In genomic region chr4:141580523-141580922, GRCh38 we compare ENCODE assay signal across 21 cellular contexts. TPM values are rescaled to one million over a fixed set of nuclear protein-coding genes. Genes with fewer than 3 reads are reported as not detected.
A peak's percentile ranks its signal among the peaks of the same experiment; 100 is the strongest.
DNase-seq lines count a peak whose midpoint lies in the region; ATAC-seq and TF ChIP-seq lines count a peak whose summit lies in the region.
"Had no signal": no experiment of that assay in that cellular context is flagged by ENCODE, and none has a peak within 500 bp of the region (broad histone marks: within the 10 kb centered on the region; RNA-seq: fewer than 3 reads in every experiment).

No MANE protein-coding gene starts in this region.

- H3K4me1 ChIP-seq in foreskin keratinocyte (no peaks in the 10 kb centered on the region), ascending aorta (no peaks in the 10 kb centered on the region)
- H3K4me1 ChIP-seq: upper lobe of left lung had no signal

- H3K4me3 ChIP-seq in MG63 (no peak overlapping the region), ascending aorta (no peak overlapping the region)
- H3K4me3 ChIP-seq: upper lobe of left lung had no signal

- H3K36me3 ChIP-seq in MG63 (no peaks in the 10 kb centered on the region; the same call in 1 of the 2 replicates), ascending aorta (no peaks in the 10 kb centered on the region)
- H3K36me3 ChIP-seq: neutrophil, upper lobe of left lung had no signal

- peak; percentile 63 for ATAC-seq in GM19463 (IDR thresholded peaks at IDR 0.05; ENCODE audit: unreplicated experiment)
- ATAC-seq in foreskin keratinocyte, result peak; percentile 24
- no peak for ATAC-seq in GM21423 (IDR thresholded peaks at IDR 0.05; ENCODE audit: unreplicated experiment)
- ATAC-seq in HG03280 (IDR thresholded peaks at IDR 0.05; ENCODE audit: unreplicated experiment), result no peak
- ATAC-seq: activated T-cell treated with anti-CD3 and anti-CD28 coated beads, Interleukin-2, amount 50 U/mL, for 72 hours had no signal

- no peaks in the 10 kb centered on the region for H3K9me3 ChIP-seq in MG63
- H3K9me3 ChIP-seq in ascending aorta, result no peaks in the 10 kb centered on the region
- H3K9me3 ChIP-seq: neutrophil, upper lobe of left lung had no signal

- H3K27me3 ChIP-seq in MG63 (no peaks in the 10 kb centered on the region), foreskin keratinocyte (no peaks in the 10 kb centered on the region), ascending aorta (no peaks in the 10 kb centered on the region)
- H3K27me3 ChIP-seq: neutrophil, upper lobe of left lung had no signal

- intact Hi-C loops in ascending aorta (cut with DNase I), result no loop called here

- H3K27ac ChIP-seq in foreskin keratinocyte, result no peak overlapping the region
- H3K27ac ChIP-seq in ascending aorta, result no peak overlapping the region
- H3K27ac ChIP-seq: neutrophil, upper lobe of left lung had no signal

- DNase-seq in A172 (ENCODE audit: low spot score) (peak; percentile 16), MG63 (peak; percentile 7), foreskin keratinocyte (no peak), ascending aorta (ENCODE audit: low spot score in 2 of 2) (no peak)
- DNase-seq in activated CD8-positive, alpha-beta memory T cell treated with anti-CD3 and anti-CD28 coated beads, Interleukin-2, amount 50 U/mL, for 4 hours, result no peak
- DNase-seq: activated CD4-positive, alpha-beta T cell treated with anti-CD3 and anti-CD28 coated beads, Interleukin-2, amount 10 ng/mL, durations not matched to agents 7 days and 5 days; activated naive CD4-positive, alpha-beta T cell treated with anti-CD3 and anti-CD28 coated beads, Interleukin-2, amount 10 ng/mL, durations not matched to agents 7 days and 5 days; activated T-cell treated with anti-CD3 and anti-CD28 coated beads, Interleukin-2, amount 50 U/mL, for 72 hours; DMS79 treated with DMSO at 0.1 percent for 48 hours; GOT3; Kasumi-1; NCI-H1092 treated with DMSO at 0.1 percent for 48 hours; NCI-H2029; NCI-H2227 treated with DMSO at 0.1 percent for 48 hours; NCI-H748 treated with DMSO at 0.1 percent for 48 hours; upper lobe of left lung had no signal

- TF ChIP-seq CTCF in foreskin keratinocyte (conservative IDR thresholded peaks at IDR 0.05), result no peak
- no peak for TF ChIP-seq CTCF in ascending aorta (IDR thresholded peaks at IDR 0.05)

RNA-seq across cellular contexts. Expression of gene IL15, which starts 55.9 kb away (rescaled TPM):
- total RNA-seq in A172 (2014; rRNA removed; shearing (Covaris generic)), result 7.8 and 8.2 TPM in 2 replicates
- 6.2 and 9.3 TPM in 2 replicates for total RNA-seq in MG63 (2014; rRNA removed; shearing (Covaris generic); ENCODE audit: low replicate concordance)
- 0.78 and 1.4 TPM in 2 replicates for total RNA-seq in foreskin keratinocyte
- 0.67 and 1.1 TPM in 2 replicates for polyA plus RNA-seq in foreskin keratinocyte
- total RNA-seq in ascending aorta, result 11.5 TPM
- total RNA-seq: OCI-LY7 had no signal

Comparison
In these comparisons a context has a peak if more than half of its experiments do, and no peak if none do; other contexts are left out.
1. DNase-seq: peak in A172 (single experiment) and MG63 (single experiment); none in foreskin keratinocyte (0 of 2), ascending aorta (0 of 2) and activated CD8-positive, alpha-beta memory T cell treated with anti-CD3 and anti-CD28 coated beads, Interleukin-2, amount 50 U/mL, for 4 hours (single experiment).
2. ATAC-seq: peak in GM19463 (single experiment) and foreskin keratinocyte (single experiment); none in GM21423 (single experiment) and HG03280 (single experiment).